ENCODE assay signal across 8 cellular contexts in genomic region chr19:10074153-10074552, GRCh38. TPM values are rescaled to one million over a fixed set of nuclear protein-coding genes. Genes with fewer than 3 reads are reported as not detected.
DNase-seq lines count a peak whose midpoint lies in the region; ATAC-seq and TF ChIP-seq lines count a peak whose summit lies in the region.

No MANE protein-coding gene starts in this region.

- no peaks in the 10 kb centered on the region for H3K4me1 Mint-ChIP-seq in Caco-2 (ENCODE audit: low read depth, unreplicated experiment)

- H3K4me1 ChIP-seq in Caco-2 = no peaks in the 10 kb centered on the region

- DNase-seq in Caco-2 (peak in 1 of 2 experiments; percentile 57), foreskin fibroblast (peak; percentile 14 to 52), NCI-H2196 (lab: John Stamatoyannopoulos, UW; ENCODE audit: unreplicated experiment) (no peak)
- peak; percentile 82 for DNase-seq in Jurkat, Clone E6-1 (ENCODE audit: low read depth, low spot score)
- DNase-seq in activated CD4-positive, alpha-beta T cell treated with anti-CD3 and anti-CD28 coated beads for 4 hours = peak; percentile 46 to 51
- DNase-seq in stimulated activated naive CD4-positive, alpha-beta T cell (lab: John Stamatoyannopoulos, UW) = peak in 5 of 6 experiments; percentile 14 to 46 (median 22)

- BruUV-seq in Caco-2 (replicated peaks; lab: Mats Ljungman, UMichigan) = no TSS peak

- H3K4me3 ChIP-seq in Caco-2 (ENCODE audit: low read depth, low read length) (no peak overlapping the region), foreskin fibroblast (ENCODE audit: low read depth in 1 of 2, low read length in 2 of 2) (no peak overlapping the region)
- no peak overlapping the region for H3K4me3 ChIP-seq in Jurkat, Clone E6-1 (ENCODE audit: low read length)

- CTCF ChIA-PET in Caco-2 (lab: Charles Lee) = no interaction called here

- no peaks in the 10 kb centered on the region for H3K27me3 ChIP-seq in Caco-2 (replicated peaks; ENCODE audit: control insufficient read depth, insufficient read depth, low read length)

- H3K4me3 Mint-ChIP-seq in Caco-2 (ENCODE audit: unreplicated experiment) = no peak overlapping the region

- POLR2A ChIA-PET in Caco-2 (lab: Charles Lee) = no interaction called here

- no peaks in the 10 kb centered on the region for H3K36me3 ChIP-seq in Caco-2 (ENCODE audit: control insufficient read depth, insufficient read depth, low read length)

- H3K9me3 ChIP-seq in Caco-2 = no peaks in the 10 kb centered on the region

- H3K9me3 Mint-ChIP-seq in Caco-2 (ENCODE audit: unreplicated experiment) = no peaks in the 10 kb centered on the region

- TF ChIP-seq CTCF in Caco-2 (IDR thresholded peaks at IDR 0.05; ENCODE audit: insufficient read depth in 1 of 2, low read depth in 1 of 2, low read length in 1 of 2, severe bottlenecking in 1 of 2, unreplicated experiment in 1 of 2) (peak; percentile 17 to 28), foreskin fibroblast (IDR thresholded peaks at IDR 0.05; ENCODE audit: low read depth, low read length) (peak; percentile 10)

- no peaks in the 10 kb centered on the region for H3K36me3 Mint-ChIP-seq in Caco-2 (ENCODE audit: insufficient read depth, unreplicated experiment)

- peaks cover 17% of the 10 kb centered on the region for H3K27me3 Mint-ChIP-seq in Caco-2 (ENCODE audit: insufficient read depth, unreplicated experiment)

- H3K27ac Mint-ChIP-seq in Caco-2 (ENCODE audit: unreplicated experiment) = no peak overlapping the region

- intact Hi-C loops in Caco-2 (cut with micrococcal nuclease; ENCODE audit: unreplicated experiment) = no loop called here

- ATAC-seq in HG03039 (IDR thresholded peaks at IDR 0.05; ENCODE audit: unreplicated experiment) = no peak
- no peak for ATAC-seq in GM21786 (IDR thresholded peaks at IDR 0.05; ENCODE audit: unreplicated experiment)

RNA-seq across cellular contexts. Expression of gene SHFL, which starts 12.0 kb away (rescaled TPM):
- 3.6 and 6.2 TPM in 2 replicates for total RNA-seq in Caco-2 (2022)
- polyA plus RNA-seq in Jurkat, Clone E6-1 (2012; ENCODE audit: insufficient read depth, insufficient read length) = 35.4 TPM

RNA-seq across cellular contexts. Expression of gene ANGPTL6, which starts 28.3 kb away (rescaled TPM):
- total RNA-seq in Caco-2 (2022) = 0.23 and 0.49 TPM in 2 replicates
- 2.3 TPM for polyA plus RNA-seq in Jurkat, Clone E6-1 (2012; ENCODE audit: insufficient read depth, insufficient read length)

RNA-seq across cellular contexts. Expression of gene PPAN, which starts 32.0 kb away (rescaled TPM):
- total RNA-seq in Caco-2 (2022) = 61.0 and 62.8 TPM in 2 replicates
- polyA plus RNA-seq in Jurkat, Clone E6-1 (2012; ENCODE audit: insufficient read depth, insufficient read length) = 118 TPM

RNA-seq across cellular contexts. Expression of gene P2RY11, which starts 37.3 kb away (rescaled TPM):
- total RNA-seq in Caco-2 (2022) = 18.4 and 18.6 TPM in 2 replicates
- 32.0 TPM for polyA plus RNA-seq in Jurkat, Clone E6-1 (2012; ENCODE audit: insufficient read depth, insufficient read length)

RNA-seq across cellular contexts. Expression of gene EIF3G, which starts 45.5 kb away (rescaled TPM):
- 214 and 229 TPM in 2 replicates for total RNA-seq in Caco-2 (2022)
- 349 TPM for polyA plus RNA-seq in Jurkat, Clone E6-1 (2012; ENCODE audit: insufficient read depth, insufficient read length)
